ENCODE assay signal across 18 cellular contexts in the genomic region with DNA sequence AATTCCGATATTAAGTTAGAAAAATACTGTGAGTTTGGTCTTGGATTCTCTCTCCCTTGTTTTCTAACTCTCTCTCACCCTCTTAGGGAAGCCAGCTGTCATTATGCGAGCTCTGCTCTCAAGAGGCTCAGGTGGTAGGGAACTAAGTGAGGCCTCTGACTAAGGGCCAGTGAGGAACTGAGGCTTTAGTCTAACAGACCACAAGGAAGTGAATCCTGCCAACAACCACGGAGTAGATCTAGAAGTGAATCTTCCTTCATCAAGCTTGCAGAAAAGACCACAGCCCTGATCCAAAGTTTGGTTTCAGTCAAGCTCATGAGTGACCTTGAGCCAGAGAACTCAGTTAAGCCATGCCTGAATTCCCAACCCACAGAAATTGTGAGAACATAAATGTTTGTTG.
DNase-seq lines count a peak whose midpoint lies in the region; ATAC-seq and TF ChIP-seq lines count a peak whose summit lies in the region.
"Had no signal": no experiment of that assay in that cellular context is flagged by ENCODE, and none has a peak within 500 bp of the region (broad histone marks: within the 10 kb centered on the region; RNA-seq: fewer than 3 reads in every experiment).

No MANE protein-coding gene starts in this region.

- no peak overlapping the region for H3K4me3 Mint-ChIP-seq in neural progenitor cell
- H3K4me3 Mint-ChIP-seq: CD8-positive, alpha-beta T cell had no signal

- no peak for TF ChIP-seq CTCF in neural progenitor cell (IDR thresholded peaks at IDR 0.05)

- no peaks in the 10 kb centered on the region for H3K36me3 Mint-ChIP-seq in neural progenitor cell
- H3K36me3 Mint-ChIP-seq: CD8-positive, alpha-beta T cell had no signal

- H3K36me3 ChIP-seq in neural progenitor cell, result no peaks in the 10 kb centered on the region
- H3K36me3 ChIP-seq in MG63, result no peaks in the 10 kb centered on the region
- H3K36me3 ChIP-seq: lower lobe of right lung had no signal

- H3K9me3 ChIP-seq in neural progenitor cell (ENCODE audit: low read depth) (no peaks in the 10 kb centered on the region), MG63 (peaks cover 2% of the 10 kb centered on the region; the same call in 1 of the 2 replicates)
- H3K9me3 ChIP-seq: lower lobe of right lung had no signal

- H3K4me2 ChIP-seq in neural progenitor cell, result no peak overlapping the region

- peak; percentile 70 for ATAC-seq in GM19452 (IDR thresholded peaks at IDR 0.05; ENCODE audit: unreplicated experiment)
- ATAC-seq in HG02938 (IDR thresholded peaks at IDR 0.05; ENCODE audit: unreplicated experiment), result peak; percentile 77
- ATAC-seq: activated naive CD4-positive, alpha-beta T cell treated with anti-CD3 and anti-CD28 coated beads, Interleukin-2, amount 50 U/mL, for 72 hours; CD8-positive, alpha-beta T cell; lower lobe of right lung had no signal

- no peaks in the 10 kb centered on the region for H3K4me1 Mint-ChIP-seq in neural progenitor cell

- peaks cover 2% of the 10 kb centered on the region for H3K27me3 Mint-ChIP-seq in neural progenitor cell (ENCODE audit: insufficient read depth, low read depth)

- DNase-seq in NCI-H524 (lab: John Stamatoyannopoulos, UW) (peak; percentile 40 to 86), neural progenitor cell (ENCODE audit: low spot score) (no peak), NCI-H345 treated with DMSO at 0.1 percent for 48 hours (lab: John Stamatoyannopoulos, UW; ENCODE audit: unreplicated experiment) (no peak), MG63 (no peak)
- DNase-seq in activated CD4-positive, alpha-beta T cell treated with anti-CD3 and anti-CD28 coated beads for 4 hours, result no peak
- DNase-seq in stimulated activated CD8-positive, alpha-beta memory T cell treated with anti-CD3 and anti-CD28 coated beads, Interleukin-4, amount 100 ng/mL, for 48 hours, result no peak
- DNase-seq: caudate nucleus; CD8-positive, alpha-beta T cell; erythroblast; GF-D8; IMR-90; lower lobe of right lung; NCI-H187; T1000; trophoblast cell had no signal

- H3K9ac ChIP-seq in neural progenitor cell, result no peak overlapping the region

- H3K27ac ChIP-seq in neural progenitor cell, result no peak overlapping the region
- H3K27ac ChIP-seq: lower lobe of right lung had no signal

- no peaks in the 10 kb centered on the region for H3K79me2 ChIP-seq in neural progenitor cell (ENCODE audit: low read depth)

- peak overlapping the region; percentile 79 for H2AFZ ChIP-seq in neural progenitor cell (replicated peaks)

- H3K4me3 ChIP-seq in neural progenitor cell (no peak overlapping the region), MG63 (no peak overlapping the region)
- H3K4me3 ChIP-seq: lower lobe of right lung had no signal

- no peak overlapping the region for H3K27ac Mint-ChIP-seq in neural progenitor cell
- H3K27ac Mint-ChIP-seq: activated naive CD4-positive, alpha-beta T cell treated with anti-CD3 and anti-CD28 coated beads, Interleukin-2, amount 50 U/mL, for 72 hours; CD8-positive, alpha-beta T cell had no signal

- no peaks in the 10 kb centered on the region for H3F3A ChIP-seq in neural progenitor cell (ENCODE audit: low read depth)

- H3K27me3 ChIP-seq in neural progenitor cell, result no peaks in the 10 kb centered on the region
- no peaks in the 10 kb centered on the region for H3K27me3 ChIP-seq in MG63

- H3K9me3 Mint-ChIP-seq in neural progenitor cell, result peaks cover 9% of the 10 kb centered on the region

- H4K20me1 ChIP-seq in neural progenitor cell (ENCODE audit: low read depth), result no peaks in the 10 kb centered on the region

- no peaks in the 10 kb centered on the region for H3K4me1 ChIP-seq in neural progenitor cell
- H3K4me1 ChIP-seq: lower lobe of right lung had no signal

Comparison
In these comparisons a context has a peak if more than half of its experiments do, and no peak if none do; other contexts are left out.
1. DNase-seq: peak in NCI-H524 (2 of 2); none in neural progenitor cell (single experiment), activated CD4-positive, alpha-beta T cell treated with anti-CD3 and anti-CD28 coated beads for 4 hours (0 of 2), NCI-H345 treated with DMSO at 0.1 percent for 48 hours (single experiment), stimulated activated CD8-positive, alpha-beta memory T cell treated with anti-CD3 and anti-CD28 coated beads, Interleukin-4, amount 100 ng/mL, for 48 hours (single experiment) and MG63 (single experiment).